ENCODE assay signal across 19 cellular contexts in genomic region chr12:43762596-43762995, GRCh38. TPM values are rescaled to one million over a fixed set of nuclear protein-coding genes. Genes with fewer than 3 reads are reported as not detected.
DNase-seq lines count a peak whose midpoint lies in the region; ATAC-seq and TF ChIP-seq lines count a peak whose summit lies in the region.
"Had no signal": no experiment of that assay in that cellular context is flagged by ENCODE, and none has a peak within 500 bp of the region (broad histone marks: within the 10 kb centered on the region; RNA-seq: fewer than 3 reads in every experiment).

No MANE protein-coding gene starts in this region.

- H4K20me1 ChIP-seq in H9 (ENCODE audit: control insufficient read depth, insufficient read depth, insufficient read length) = no peaks in the 10 kb centered on the region

- H3T11ph ChIP-seq in H9 (ENCODE audit: low read length) = no peak overlapping the region

- peak overlapping the region; percentile 88 for H3K27ac ChIP-seq in H9 (ENCODE audit: insufficient read length, low read depth, low read length)
- peak overlapping the region; percentile 41 for H3K27ac ChIP-seq in WERI-Rb-1
- no peak overlapping the region for H3K27ac ChIP-seq in upper lobe of right lung
- H3K27ac ChIP-seq: right lobe of liver, SK-N-MC, uterus had no signal

- H3K36me3 ChIP-seq in WERI-Rb-1 (no peaks in the 10 kb centered on the region), upper lobe of right lung (no peaks in the 10 kb centered on the region)
- H3K36me3 ChIP-seq: right lobe of liver, uterus had no signal

- H3K23me2 ChIP-seq in H9 (ENCODE audit: insufficient read length, low read depth, low read length, poor library complexity, severe bottlenecking) = peaks cover 3% of the 10 kb centered on the region

- H3K4me1 ChIP-seq in H9 (ENCODE audit: insufficient read depth, low read length) = peaks cover 5% of the 10 kb centered on the region
- H3K4me1 ChIP-seq in upper lobe of right lung = peaks cover 23% of the 10 kb centered on the region
- H3K4me1 ChIP-seq: uterus had no signal

- DNase-seq in T-helper 2 cell treated with Interferon-gamma antibody and Interleukin-4, amounts not matched to agents 5 μg/mL and 100 μg/mL, for 36 hours (ENCODE audit: low spot score) = no peak
- no peak for DNase-seq in T-helper 2 cell
- DNase-seq in H9 = no peak
- no peak for DNase-seq in WERI-Rb-1
- DNase-seq in naive thymus-derived CD8-positive, alpha-beta T cell = no peak
- DNase-seq in upper lobe of right lung = no peak
- no peak for DNase-seq in hepatic stellate cell (ENCODE audit: low spot score)
- DNase-seq: activated CD4-positive, alpha-beta T cell treated with anti-CD3 and anti-CD28 coated beads, Interleukin-2, amount 10 ng/mL, durations not matched to agents 7 days and 5 days; activated T-cell treated with anti-CD3 and anti-CD28 coated beads, Interleukin-2, amount 50 U/mL, for 24 hours; amniotic stem cell; effector CD4-positive, alpha-beta T cell; head of caudate nucleus; left cardiac atrium; occipital lobe; right lobe of liver; uterus had no signal

- H2BK15ac ChIP-seq in H9 (ENCODE audit: low read depth, low read length) = no peak overlapping the region

- H3K9ac ChIP-seq in H9 (ENCODE audit: extremely low read depth, insufficient read length, low read length) = no peak overlapping the region

- H3K9me3 Mint-ChIP-seq in T-helper 2 cell treated with Interferon-gamma antibody and Interleukin-4, amounts not matched to agents 5 μg/mL and 100 μg/mL, for 36 hours = no peaks in the 10 kb centered on the region
- no peaks in the 10 kb centered on the region for H3K9me3 Mint-ChIP-seq in H9
- H3K9me3 Mint-ChIP-seq in naive thymus-derived CD8-positive, alpha-beta T cell = no peaks in the 10 kb centered on the region
- H3K9me3 Mint-ChIP-seq: activated T-cell treated with anti-CD3 and anti-CD28 coated beads, Interleukin-2, amount 50 U/mL, for 24 hours; central memory CD8-positive, alpha-beta T cell had no signal

- H3K79me1 ChIP-seq in H9 (ENCODE audit: insufficient read depth, low read depth, low read length, poor library complexity, severe bottlenecking) = no peaks in the 10 kb centered on the region

- H3K4me1 Mint-ChIP-seq in T-helper 2 cell treated with Interferon-gamma antibody and Interleukin-4, amounts not matched to agents 5 μg/mL and 100 μg/mL, for 36 hours (ENCODE audit: low read depth) = peaks cover 35% of the 10 kb centered on the region
- peaks cover 38 to 48% of the 10 kb centered on the region in 2 experiments for H3K4me1 Mint-ChIP-seq in H9
- H3K4me1 Mint-ChIP-seq in naive thymus-derived CD8-positive, alpha-beta T cell = peaks cover 26 to 57% (median 54%) of the 10 kb centered on the region in 4 donors

- H2AFZ ChIP-seq in H9 (ENCODE audit: low read length) = no peak overlapping the region

- H4K91ac ChIP-seq in H9 (ENCODE audit: insufficient read length, low read depth, low read length) = no peak overlapping the region

- H3K14ac ChIP-seq in H9 (ENCODE audit: insufficient read depth, low read length) = no peak overlapping the region

- no peak overlapping the region for H3K4me2 ChIP-seq in H9 (ENCODE audit: insufficient read depth, insufficient read length, low read length)

- no peak overlapping the region for H3K4ac ChIP-seq in H9 (ENCODE audit: low read depth, low read length)

- no peaks in the 10 kb centered on the region for H3K79me2 ChIP-seq in H9 (ENCODE audit: insufficient read depth, low read length)

- POLR2A ChIA-PET in naive thymus-derived CD8-positive, alpha-beta T cell (lab: Charles Lee) = interaction anchor here (1.0 kb wide), 1 partner anchor 43 kb away, joined by 3 read pairs; the partner anchor contains the start of gene TWF1

- no peak overlapping the region for H3K27ac Mint-ChIP-seq in T-helper 2 cell treated with Interferon-gamma antibody and Interleukin-4, amounts not matched to agents 5 μg/mL and 100 μg/mL, for 36 hours
- peak overlapping the region; percentile 57 to 88 (median 87); a peak in 6 of 7 replicates for H3K27ac Mint-ChIP-seq in H9
- peak overlapping the region in 7 of 10 donors; percentile 18 to 70 (median 57) for H3K27ac Mint-ChIP-seq in naive thymus-derived CD8-positive, alpha-beta T cell
- H3K27ac Mint-ChIP-seq: activated CD4-positive, alpha-beta T cell treated with anti-CD3 and anti-CD28 coated beads, Interleukin-2, amount 10 ng/mL, durations not matched to agents 7 days and 5 days had no signal

- no peak overlapping the region for H3K23ac ChIP-seq in H9 (ENCODE audit: insufficient read length, low read depth, low read length)

- no peak overlapping the region for H2BK120ac ChIP-seq in H9 (ENCODE audit: low read depth, low read length, poor library complexity, severe bottlenecking)

- no peak overlapping the region for H4K8ac ChIP-seq in H9 (replicated peaks; ENCODE audit: insufficient read length, low read depth, low read length)

- H3K27me3 ChIP-seq in H9 (ENCODE audit: insufficient read depth, low read length) = no peaks in the 10 kb centered on the region
- no peaks in the 10 kb centered on the region for H3K27me3 ChIP-seq in WERI-Rb-1 (ENCODE audit: insufficient read depth, low read depth, severe bottlenecking)
- H3K27me3 ChIP-seq in upper lobe of right lung = no peaks in the 10 kb centered on the region
- H3K27me3 ChIP-seq: right lobe of liver, uterus had no signal

- H2BK5ac ChIP-seq in H9 (ENCODE audit: insufficient read length, low read length) = no peak overlapping the region

- H3K4me3 ChIP-seq in WERI-Rb-1 (ENCODE audit: low read depth, low read length) = no peak overlapping the region; the same call in 1 of the 2 replicates
- H3K4me3 ChIP-seq in upper lobe of right lung = no peak overlapping the region
- H3K4me3 ChIP-seq: right lobe of liver, SK-N-MC, uterus had no signal

- no peaks in the 10 kb centered on the region for H3K27me3 Mint-ChIP-seq in T-helper 2 cell treated with Interferon-gamma antibody and Interleukin-4, amounts not matched to agents 5 μg/mL and 100 μg/mL, for 36 hours (ENCODE audit: low read depth)
- H3K27me3 Mint-ChIP-seq in H9 (ENCODE audit: low read depth) = no peaks in the 10 kb centered on the region
- H3K27me3 Mint-ChIP-seq in naive thymus-derived CD8-positive, alpha-beta T cell = no peaks in the 10 kb centered on the region
- H3K27me3 Mint-ChIP-seq: activated CD4-positive, alpha-beta T cell treated with anti-CD3 and anti-CD28 coated beads, Interleukin-2, amount 10 ng/mL, durations not matched to agents 7 days and 5 days; activated T-cell treated with anti-CD3 and anti-CD28 coated beads, Interleukin-2, amount 50 U/mL, for 24 hours; central memory CD8-positive, alpha-beta T cell had no signal

- H3K56ac ChIP-seq in H9 (ENCODE audit: insufficient read length, low read depth, low read length) = no peak overlapping the region

- no peak for ATAC-seq in naive thymus-derived CD8-positive, alpha-beta T cell
- no peak for ATAC-seq in upper lobe of right lung
- ATAC-seq in GM19463 (IDR thresholded peaks at IDR 0.05; ENCODE audit: unreplicated experiment) = no peak
- ATAC-seq: left cardiac atrium, right lobe of liver had no signal

- no peaks in the 10 kb centered on the region for H3K9me3 ChIP-seq in H9 (ENCODE audit: control insufficient read depth, low read depth, low read length)
- no peaks in the 10 kb centered on the region for H3K9me3 ChIP-seq in WERI-Rb-1 (ENCODE audit: severe bottlenecking)
- H3K9me3 ChIP-seq in upper lobe of right lung = no peaks in the 10 kb centered on the region
- H3K9me3 ChIP-seq: right lobe of liver, uterus had no signal

- no peak overlapping the region for H2AK5ac ChIP-seq in H9 (ENCODE audit: insufficient read length, low read length)

- H4K5ac ChIP-seq in H9 (ENCODE audit: insufficient read length, low read depth, low read length) = no peak overlapping the region

- H2BK20ac ChIP-seq in H9 (ENCODE audit: low read depth, low read length, poor library complexity, severe bottlenecking) = no peak overlapping the region

- H3K36me3 Mint-ChIP-seq in T-helper 2 cell treated with Interferon-gamma antibody and Interleukin-4, amounts not matched to agents 5 μg/mL and 100 μg/mL, for 36 hours (ENCODE audit: low read depth) = peaks cover 20% of the 10 kb centered on the region
- no peaks in the 10 kb centered on the region for H3K36me3 Mint-ChIP-seq in H9 (ENCODE audit: insufficient read depth in 1 of 3, low read depth in 3 of 3)
- H3K36me3 Mint-ChIP-seq in naive thymus-derived CD8-positive, alpha-beta T cell = peaks cover 0 to 15% (median 11%) of the 10 kb centered on the region in 3 donors

- TF ChIP-seq CTCF in H9 (conservative IDR thresholded peaks at IDR 0.05) (no peak), WERI-Rb-1 (IDR thresholded peaks at IDR 0.05; ENCODE audit: low read depth, low read length) (no peak), upper lobe of right lung (IDR thresholded peaks at IDR 0.05) (no peak)

- intact Hi-C loops in upper lobe of right lung (cut with DNase I) = no loop called here

- no peak overlapping the region for H3K18ac ChIP-seq in H9 (ENCODE audit: insufficient read length, low read depth, low read length)

- no peak overlapping the region for H2BK12ac ChIP-seq in H9 (ENCODE audit: insufficient read length, low read depth, low read length)

- H3K4me3 Mint-ChIP-seq in T-helper 2 cell treated with Interferon-gamma antibody and Interleukin-4, amounts not matched to agents 5 μg/mL and 100 μg/mL, for 36 hours = peak overlapping the region; percentile 37
- H3K4me3 Mint-ChIP-seq in H9 = no peak overlapping the region
- H3K4me3 Mint-ChIP-seq in naive thymus-derived CD8-positive, alpha-beta T cell = peak overlapping the region in 7 of 10 donors; percentile 9 to 99 (median 64)
- H3K4me3 Mint-ChIP-seq: activated CD4-positive, alpha-beta T cell treated with anti-CD3 and anti-CD28 coated beads, Interleukin-2, amount 10 ng/mL, durations not matched to agents 7 days and 5 days had no signal

RNA-seq across cellular contexts. Expression of gene IRAK4, which starts 3.8 kb away (rescaled TPM):
- total RNA-seq in H9 (2021) (2.6 and 3.0 TPM in 2 replicates), upper lobe of right lung (18.4 TPM)
- 10 to 100 TPM; 55.1 to 60.7 TPM for total RNA-seq in naive thymus-derived CD8-positive, alpha-beta T cell
- 10 to 100 TPM; 23.7 to 31.5 (median 26.9) TPM for polyA plus RNA-seq in naive thymus-derived CD8-positive, alpha-beta T cell

RNA-seq across cellular contexts. Expression of gene PUS7L, which starts 4.0 kb away (rescaled TPM):
- total RNA-seq in H9 (2021) (14.4 and 16.0 TPM in 2 replicates), upper lobe of right lung (11.7 TPM)
- 10 to 100 TPM; 26.2 to 26.7 TPM for total RNA-seq in naive thymus-derived CD8-positive, alpha-beta T cell
- 10 to 100 TPM; 29.9 to 42.9 (median 38.6) TPM for polyA plus RNA-seq in naive thymus-derived CD8-positive, alpha-beta T cell

RNA-seq across cellular contexts. Expression of gene TWF1, which starts 43.5 kb away (rescaled TPM):
- 22.7 and 22.8 TPM in 2 replicates for total RNA-seq in H9 (2021)
- 10 to 100 TPM; 35.5 to 44.1 TPM for total RNA-seq in naive thymus-derived CD8-positive, alpha-beta T cell
- 10 to 100 TPM; 12.7 to 21.2 (median 14.2) TPM for polyA plus RNA-seq in naive thymus-derived CD8-positive, alpha-beta T cell
- 52.1 TPM for total RNA-seq in upper lobe of right lung

Comparison
In these comparisons a context has a peak if more than half of its experiments do, and no peak if none do; other contexts are left out.
1. H3K4me3 Mint-ChIP-seq: peak in T-helper 2 cell treated with Interferon-gamma antibody and Interleukin-4, amounts not matched to agents 5 μg/mL and 100 μg/mL, for 36 hours (single experiment) and naive thymus-derived CD8-positive, alpha-beta T cell (7 of 10); none in H9 (0 of 2).